Comparison of ENCODE assay signal across 1 cellular context in the genomic region with DNA sequence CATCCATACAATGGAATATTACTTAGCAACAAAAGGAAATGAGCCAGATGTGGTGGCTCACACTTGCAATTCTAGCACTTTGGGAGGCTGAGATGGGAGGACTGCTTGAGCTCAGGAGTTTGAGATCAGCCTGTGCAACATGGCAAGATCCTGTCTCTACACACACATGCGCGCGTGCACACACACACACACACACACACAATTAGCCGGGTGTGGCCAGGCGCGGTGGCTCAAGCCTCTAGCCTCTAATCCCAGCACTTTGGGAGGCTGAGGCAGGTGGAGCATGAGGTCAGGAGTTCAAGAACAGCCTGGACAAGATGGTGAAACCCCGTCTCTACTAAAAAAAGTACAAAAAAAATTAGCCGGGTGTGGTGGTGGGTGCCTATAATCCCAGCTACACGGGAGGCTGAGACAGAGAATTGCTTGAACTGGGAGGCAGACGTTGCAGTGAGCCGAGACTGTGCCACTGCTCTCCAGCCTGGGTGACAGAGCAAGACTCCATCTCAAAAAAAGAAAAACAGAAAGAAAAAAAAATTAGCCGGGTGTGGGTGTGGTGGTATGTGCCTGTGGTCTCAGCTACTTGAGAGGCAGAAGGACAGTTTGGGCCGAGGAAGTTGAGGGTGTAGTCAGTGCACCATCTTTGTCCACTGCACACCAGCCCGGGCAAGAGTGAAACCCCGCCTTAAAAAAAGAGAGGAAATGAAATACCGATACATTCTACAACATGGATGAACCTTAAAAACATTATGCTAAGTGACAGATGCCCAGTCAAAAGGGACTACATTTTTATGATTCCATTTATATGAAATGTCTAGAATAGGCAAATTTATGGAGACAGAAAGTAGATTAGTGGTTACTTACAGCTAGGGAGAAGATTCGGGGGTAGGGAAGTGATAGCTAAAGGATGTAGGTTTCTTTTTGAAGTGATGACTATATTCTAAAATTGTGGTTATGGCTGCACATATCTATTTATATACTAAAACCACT.
A peak's percentile ranks its signal among the peaks of the same experiment; 100 is the strongest.
TF ChIP-seq lines count a peak whose summit lies in the region.

No MANE protein-coding gene starts in this region.

TF ChIP-seq in GM12878, 131 proteins besides CTCF, POLR2A, EP300 and RAD21 (continued from another document and continues in another):
- TF ChIP-seq, protein P1, sequence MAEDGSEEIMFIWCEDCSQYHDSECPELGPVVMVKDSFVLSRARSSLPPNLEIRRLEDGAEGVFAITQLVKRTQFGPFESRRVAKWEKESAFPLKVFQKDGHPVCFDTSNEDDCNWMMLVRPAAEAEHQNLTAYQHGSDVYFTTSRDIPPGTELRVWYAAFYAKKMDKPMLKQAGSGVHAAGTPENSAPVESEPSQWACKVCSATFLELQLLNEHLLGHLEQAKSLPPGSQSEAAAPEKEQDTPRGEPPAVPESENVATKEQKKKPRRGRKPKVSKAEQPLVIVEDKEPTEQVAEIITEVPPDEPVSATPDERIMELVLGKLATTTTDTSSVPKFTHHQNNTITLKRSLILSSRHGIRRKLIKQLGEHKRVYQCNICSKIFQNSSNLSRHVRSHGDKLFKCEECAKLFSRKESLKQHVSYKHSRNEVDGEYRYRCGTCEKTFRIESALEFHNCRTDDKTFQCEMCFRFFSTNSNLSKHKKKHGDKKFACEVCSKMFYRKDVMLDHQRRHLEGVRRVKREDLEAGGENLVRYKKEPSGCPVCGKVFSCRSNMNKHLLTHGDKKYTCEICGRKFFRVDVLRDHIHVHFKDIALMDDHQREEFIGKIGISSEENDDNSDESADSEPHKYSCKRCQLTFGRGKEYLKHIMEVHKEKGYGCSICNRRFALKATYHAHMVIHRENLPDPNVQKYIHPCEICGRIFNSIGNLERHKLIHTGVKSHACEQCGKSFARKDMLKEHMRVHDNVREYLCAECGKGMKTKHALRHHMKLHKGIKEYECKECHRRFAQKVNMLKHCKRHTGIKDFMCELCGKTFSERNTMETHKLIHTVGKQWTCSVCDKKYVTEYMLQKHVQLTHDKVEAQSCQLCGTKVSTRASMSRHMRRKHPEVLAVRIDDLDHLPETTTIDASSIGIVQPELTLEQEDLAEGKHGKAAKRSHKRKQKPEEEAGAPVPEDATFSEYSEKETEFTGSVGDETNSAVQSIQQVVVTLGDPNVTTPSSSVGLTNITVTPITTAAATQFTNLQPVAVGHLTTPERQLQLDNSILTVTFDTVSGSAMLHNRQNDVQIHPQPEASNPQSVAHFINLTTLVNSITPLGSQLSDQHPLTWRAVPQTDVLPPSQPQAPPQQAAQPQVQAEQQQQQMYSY (CRISPR knock-in tag; IDR thresholded peaks at IDR 0.05): no peak
- TF ChIP-seq, protein P2, sequence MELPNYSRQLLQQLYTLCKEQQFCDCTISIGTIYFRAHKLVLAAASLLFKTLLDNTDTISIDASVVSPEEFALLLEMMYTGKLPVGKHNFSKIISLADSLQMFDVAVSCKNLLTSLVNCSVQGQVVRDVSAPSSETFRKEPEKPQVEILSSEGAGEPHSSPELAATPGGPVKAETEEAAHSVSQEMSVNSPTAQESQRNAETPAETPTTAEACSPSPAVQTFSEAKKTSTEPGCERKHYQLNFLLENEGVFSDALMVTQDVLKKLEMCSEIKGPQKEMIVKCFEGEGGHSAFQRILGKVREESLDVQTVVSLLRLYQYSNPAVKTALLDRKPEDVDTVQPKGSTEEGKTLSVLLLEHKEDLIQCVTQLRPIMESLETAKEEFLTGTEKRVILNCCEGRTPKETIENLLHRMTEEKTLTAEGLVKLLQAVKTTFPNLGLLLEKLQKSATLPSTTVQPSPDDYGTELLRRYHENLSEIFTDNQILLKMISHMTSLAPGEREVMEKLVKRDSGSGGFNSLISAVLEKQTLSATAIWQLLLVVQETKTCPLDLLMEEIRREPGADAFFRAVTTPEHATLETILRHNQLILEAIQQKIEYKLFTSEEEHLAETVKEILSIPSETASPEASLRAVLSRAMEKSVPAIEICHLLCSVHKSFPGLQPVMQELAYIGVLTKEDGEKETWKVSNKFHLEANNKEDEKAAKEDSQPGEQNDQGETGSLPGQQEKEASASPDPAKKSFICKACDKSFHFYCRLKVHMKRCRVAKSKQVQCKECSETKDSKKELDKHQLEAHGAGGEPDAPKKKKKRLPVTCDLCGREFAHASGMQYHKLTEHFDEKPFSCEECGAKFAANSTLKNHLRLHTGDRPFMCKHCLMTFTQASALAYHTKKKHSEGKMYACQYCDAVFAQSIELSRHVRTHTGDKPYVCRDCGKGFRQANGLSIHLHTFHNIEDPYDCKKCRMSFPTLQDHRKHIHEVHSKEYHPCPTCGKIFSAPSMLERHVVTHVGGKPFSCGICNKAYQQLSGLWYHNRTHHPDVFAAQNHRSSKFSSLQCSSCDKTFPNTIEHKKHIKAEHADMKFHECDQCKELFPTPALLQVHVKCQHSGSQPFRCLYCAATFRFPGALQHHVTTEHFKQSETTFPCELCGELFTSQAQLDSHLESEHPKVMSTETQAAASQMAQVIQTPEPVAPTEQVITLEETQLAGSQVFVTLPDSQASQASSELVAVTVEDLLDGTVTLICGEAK (IDR thresholded peaks at IDR 0.05; ENCODE audit: borderline replicate concordance): no peak
- TF ChIP-seq ZNF384 (IDR thresholded peaks at IDR 0.05; ENCODE audit: borderline replicate concordance, low read depth, low read length) (no peak), ATF7 (IDR thresholded peaks at IDR 0.05; ENCODE audit: low read depth) (no peak), POLR2AphosphoS5 (IDR thresholded peaks at IDR 0.05; ENCODE audit: low read length) (no peak), ZBED1 (IDR thresholded peaks at IDR 0.05; ENCODE audit: borderline replicate concordance) (no peak; the same call in 1 of the 2 replicates), GATAD2B (conservative IDR thresholded peaks at IDR 0.05; ENCODE audit: low read depth) (0 out of 2 replicates have a peak, but pooled peaks have one; percentile 21), SMAD1 (IDR thresholded peaks at IDR 0.05; ENCODE audit: low read depth, partially characterized antibody) (no peak), RB1 (IDR thresholded peaks at IDR 0.05; ENCODE audit: borderline replicate concordance) (no peak), HCFC1 (IDR thresholded peaks at IDR 0.05; ENCODE audit: low read length) (no peak), ZNF207 (IDR thresholded peaks at IDR 0.05; ENCODE audit: borderline replicate concordance) (no peak), YY1 (IDR thresholded peaks at IDR 0.05; ENCODE audit: low read depth, low read length) (peak; percentile 87), STAT3 (IDR thresholded peaks at IDR 0.05; ENCODE audit: low read depth, low read length) (no peak), IRF4 (IDR thresholded peaks at IDR 0.05; ENCODE audit: low read depth, low read length) (no peak; the same call in 1 of the 2 replicates), RAD51 (IDR thresholded peaks at IDR 0.05) (no peak), KDM1A (IDR thresholded peaks at IDR 0.05; ENCODE audit: borderline replicate concordance) (no peak), TCF3 (IDR thresholded peaks at IDR 0.05; ENCODE audit: borderline replicate concordance, insufficient read depth, low read depth, low read length) (no peak), ZNF24 (IDR thresholded peaks at IDR 0.05) (no peak), POLR2AphosphoS2 (IDR thresholded peaks at IDR 0.05; ENCODE audit: low read depth, low read length) (no peak)
- TF ChIP-seq, protein P3, sequence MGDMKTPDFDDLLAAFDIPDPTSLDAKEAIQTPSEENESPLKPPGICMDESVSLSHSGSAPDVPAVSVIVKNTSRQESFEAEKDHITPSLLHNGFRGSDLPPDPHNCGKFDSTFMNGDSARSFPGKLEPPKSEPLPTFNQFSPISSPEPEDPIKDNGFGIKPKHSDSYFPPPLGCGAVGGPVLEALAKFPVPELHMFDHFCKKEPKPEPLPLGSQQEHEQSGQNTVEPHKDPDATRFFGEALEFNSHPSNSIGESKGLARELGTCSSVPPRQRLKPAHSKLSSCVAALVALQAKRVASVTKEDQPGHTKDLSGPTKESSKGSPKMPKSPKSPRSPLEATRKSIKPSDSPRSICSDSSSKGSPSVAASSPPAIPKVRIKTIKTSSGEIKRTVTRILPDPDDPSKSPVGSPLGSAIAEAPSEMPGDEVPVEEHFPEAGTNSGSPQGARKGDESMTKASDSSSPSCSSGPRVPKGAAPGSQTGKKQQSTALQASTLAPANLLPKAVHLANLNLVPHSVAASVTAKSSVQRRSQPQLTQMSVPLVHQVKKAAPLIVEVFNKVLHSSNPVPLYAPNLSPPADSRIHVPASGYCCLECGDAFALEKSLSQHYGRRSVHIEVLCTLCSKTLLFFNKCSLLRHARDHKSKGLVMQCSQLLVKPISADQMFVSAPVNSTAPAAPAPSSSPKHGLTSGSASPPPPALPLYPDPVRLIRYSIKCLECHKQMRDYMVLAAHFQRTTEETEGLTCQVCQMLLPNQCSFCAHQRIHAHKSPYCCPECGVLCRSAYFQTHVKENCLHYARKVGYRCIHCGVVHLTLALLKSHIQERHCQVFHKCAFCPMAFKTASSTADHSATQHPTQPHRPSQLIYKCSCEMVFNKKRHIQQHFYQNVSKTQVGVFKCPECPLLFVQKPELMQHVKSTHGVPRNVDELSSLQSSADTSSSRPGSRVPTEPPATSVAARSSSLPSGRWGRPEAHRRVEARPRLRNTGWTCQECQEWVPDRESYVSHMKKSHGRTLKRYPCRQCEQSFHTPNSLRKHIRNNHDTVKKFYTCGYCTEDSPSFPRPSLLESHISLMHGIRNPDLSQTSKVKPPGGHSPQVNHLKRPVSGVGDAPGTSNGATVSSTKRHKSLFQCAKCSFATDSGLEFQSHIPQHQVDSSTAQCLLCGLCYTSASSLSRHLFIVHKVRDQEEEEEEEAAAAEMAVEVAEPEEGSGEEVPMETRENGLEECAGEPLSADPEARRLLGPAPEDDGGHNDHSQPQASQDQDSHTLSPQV (IDR thresholded peaks at IDR 0.05): no peak
- TF ChIP-seq, protein P4, sequence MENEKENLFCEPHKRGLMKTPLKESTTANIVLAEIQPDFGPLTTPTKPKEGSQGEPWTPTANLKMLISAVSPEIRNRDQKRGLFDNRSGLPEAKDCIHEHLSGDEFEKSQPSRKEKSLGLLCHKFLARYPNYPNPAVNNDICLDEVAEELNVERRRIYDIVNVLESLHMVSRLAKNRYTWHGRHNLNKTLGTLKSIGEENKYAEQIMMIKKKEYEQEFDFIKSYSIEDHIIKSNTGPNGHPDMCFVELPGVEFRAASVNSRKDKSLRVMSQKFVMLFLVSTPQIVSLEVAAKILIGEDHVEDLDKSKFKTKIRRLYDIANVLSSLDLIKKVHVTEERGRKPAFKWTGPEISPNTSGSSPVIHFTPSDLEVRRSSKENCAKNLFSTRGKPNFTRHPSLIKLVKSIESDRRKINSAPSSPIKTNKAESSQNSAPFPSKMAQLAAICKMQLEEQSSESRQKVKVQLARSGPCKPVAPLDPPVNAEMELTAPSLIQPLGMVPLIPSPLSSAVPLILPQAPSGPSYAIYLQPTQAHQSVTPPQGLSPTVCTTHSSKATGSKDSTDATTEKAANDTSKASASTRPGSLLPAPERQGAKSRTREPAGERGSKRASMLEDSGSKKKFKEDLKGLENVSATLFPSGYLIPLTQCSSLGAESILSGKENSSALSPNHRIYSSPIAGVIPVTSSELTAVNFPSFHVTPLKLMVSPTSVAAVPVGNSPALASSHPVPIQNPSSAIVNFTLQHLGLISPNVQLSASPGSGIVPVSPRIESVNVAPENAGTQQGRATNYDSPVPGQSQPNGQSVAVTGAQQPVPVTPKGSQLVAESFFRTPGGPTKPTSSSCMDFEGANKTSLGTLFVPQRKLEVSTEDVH (IDR thresholded peaks at IDR 0.05; ENCODE audit: low read depth, partially characterized antibody): no peak
- TF ChIP-seq, protein P5, sequence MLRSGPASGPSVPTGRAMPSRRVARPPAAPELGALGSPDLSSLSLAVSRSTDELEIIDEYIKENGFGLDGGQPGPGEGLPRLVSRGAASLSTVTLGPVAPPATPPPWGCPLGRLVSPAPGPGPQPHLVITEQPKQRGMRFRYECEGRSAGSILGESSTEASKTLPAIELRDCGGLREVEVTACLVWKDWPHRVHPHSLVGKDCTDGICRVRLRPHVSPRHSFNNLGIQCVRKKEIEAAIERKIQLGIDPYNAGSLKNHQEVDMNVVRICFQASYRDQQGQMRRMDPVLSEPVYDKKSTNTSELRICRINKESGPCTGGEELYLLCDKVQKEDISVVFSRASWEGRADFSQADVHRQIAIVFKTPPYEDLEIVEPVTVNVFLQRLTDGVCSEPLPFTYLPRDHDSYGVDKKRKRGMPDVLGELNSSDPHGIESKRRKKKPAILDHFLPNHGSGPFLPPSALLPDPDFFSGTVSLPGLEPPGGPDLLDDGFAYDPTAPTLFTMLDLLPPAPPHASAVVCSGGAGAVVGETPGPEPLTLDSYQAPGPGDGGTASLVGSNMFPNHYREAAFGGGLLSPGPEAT (IDR thresholded peaks at IDR 0.05; ENCODE audit: low read depth): no peak; the same call in 1 of the 2 replicates
- TF ChIP-seq, protein P6, sequence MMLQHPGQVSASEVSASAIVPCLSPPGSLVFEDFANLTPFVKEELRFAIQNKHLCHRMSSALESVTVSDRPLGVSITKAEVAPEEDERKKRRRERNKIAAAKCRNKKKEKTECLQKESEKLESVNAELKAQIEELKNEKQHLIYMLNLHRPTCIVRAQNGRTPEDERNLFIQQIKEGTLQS (IDR thresholded peaks at IDR 0.05; ENCODE audit: borderline replicate concordance, extremely low read depth, low read depth, low read length): no peak
- TF ChIP-seq, protein P7, sequence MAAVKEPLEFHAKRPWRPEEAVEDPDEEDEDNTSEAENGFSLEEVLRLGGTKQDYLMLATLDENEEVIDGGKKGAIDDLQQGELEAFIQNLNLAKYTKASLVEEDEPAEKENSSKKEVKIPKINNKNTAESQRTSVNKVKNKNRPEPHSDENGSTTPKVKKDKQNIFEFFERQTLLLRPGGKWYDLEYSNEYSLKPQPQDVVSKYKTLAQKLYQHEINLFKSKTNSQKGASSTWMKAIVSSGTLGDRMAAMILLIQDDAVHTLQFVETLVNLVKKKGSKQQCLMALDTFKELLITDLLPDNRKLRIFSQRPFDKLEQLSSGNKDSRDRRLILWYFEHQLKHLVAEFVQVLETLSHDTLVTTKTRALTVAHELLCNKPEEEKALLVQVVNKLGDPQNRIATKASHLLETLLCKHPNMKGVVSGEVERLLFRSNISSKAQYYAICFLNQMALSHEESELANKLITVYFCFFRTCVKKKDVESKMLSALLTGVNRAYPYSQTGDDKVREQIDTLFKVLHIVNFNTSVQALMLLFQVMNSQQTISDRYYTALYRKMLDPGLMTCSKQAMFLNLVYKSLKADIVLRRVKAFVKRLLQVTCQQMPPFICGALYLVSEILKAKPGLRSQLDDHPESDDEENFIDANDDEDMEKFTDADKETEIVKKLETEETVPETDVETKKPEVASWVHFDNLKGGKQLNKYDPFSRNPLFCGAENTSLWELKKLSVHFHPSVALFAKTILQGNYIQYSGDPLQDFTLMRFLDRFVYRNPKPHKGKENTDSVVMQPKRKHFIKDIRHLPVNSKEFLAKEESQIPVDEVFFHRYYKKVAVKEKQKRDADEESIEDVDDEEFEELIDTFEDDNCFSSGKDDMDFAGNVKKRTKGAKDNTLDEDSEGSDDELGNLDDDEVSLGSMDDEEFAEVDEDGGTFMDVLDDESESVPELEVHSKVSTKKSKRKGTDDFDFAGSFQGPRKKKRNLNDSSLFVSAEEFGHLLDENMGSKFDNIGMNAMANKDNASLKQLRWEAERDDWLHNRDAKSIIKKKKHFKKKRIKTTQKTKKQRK (IDR thresholded peaks at IDR 0.05; ENCODE audit: low read depth, low read length): no peak
- TF ChIP-seq, protein P8, sequence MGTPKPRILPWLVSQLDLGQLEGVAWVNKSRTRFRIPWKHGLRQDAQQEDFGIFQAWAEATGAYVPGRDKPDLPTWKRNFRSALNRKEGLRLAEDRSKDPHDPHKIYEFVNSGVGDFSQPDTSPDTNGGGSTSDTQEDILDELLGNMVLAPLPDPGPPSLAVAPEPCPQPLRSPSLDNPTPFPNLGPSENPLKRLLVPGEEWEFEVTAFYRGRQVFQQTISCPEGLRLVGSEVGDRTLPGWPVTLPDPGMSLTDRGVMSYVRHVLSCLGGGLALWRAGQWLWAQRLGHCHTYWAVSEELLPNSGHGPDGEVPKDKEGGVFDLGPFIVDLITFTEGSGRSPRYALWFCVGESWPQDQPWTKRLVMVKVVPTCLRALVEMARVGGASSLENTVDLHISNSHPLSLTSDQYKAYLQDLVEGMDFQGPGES (IDR thresholded peaks at IDR 0.05): no peak
- TF ChIP-seq, protein P9, sequence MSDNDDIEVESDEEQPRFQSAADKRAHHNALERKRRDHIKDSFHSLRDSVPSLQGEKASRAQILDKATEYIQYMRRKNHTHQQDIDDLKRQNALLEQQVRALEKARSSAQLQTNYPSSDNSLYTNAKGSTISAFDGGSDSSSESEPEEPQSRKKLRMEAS (IDR thresholded peaks at IDR 0.05; ENCODE audit: low read depth, low read length): no peak
